ENCODE assay signal across 2 cellular contexts in genomic region chrX:110293658-110294453, GRCh38.
TF ChIP-seq lines count a peak whose summit lies in the region.

No MANE protein-coding gene starts in this region.

TF ChIP-seq in SK-N-SH treated with all-trans-retinoic acid at 6 μM for 48 hours, 23 proteins besides CTCF, POLR2A, EP300 and RAD21 (continued from another document):
- no peak for TF ChIP-seq PATZ1 (CRISPR knock-in tag; IDR thresholded peaks at IDR 0.05; ENCODE audit: borderline replicate concordance)
- no peak for TF ChIP-seq ISL1 (CRISPR knock-in tag; IDR thresholded peaks at IDR 0.05)
- no peak for TF ChIP-seq SNAI2 (CRISPR knock-in tag; IDR thresholded peaks at IDR 0.05)
- TF ChIP-seq BACH2 (CRISPR knock-in tag; IDR thresholded peaks at IDR 0.05; ENCODE audit: borderline replicate concordance) = no peak
- TF ChIP-seq CSDC2 (CRISPR knock-in tag; IDR thresholded peaks at IDR 0.05) = no peak
- TF ChIP-seq ZFP3 (CRISPR knock-in tag; IDR thresholded peaks at IDR 0.05) = no peak
- no peak for TF ChIP-seq ESRRG (CRISPR knock-in tag; IDR thresholded peaks at IDR 0.05)
- no peak for TF ChIP-seq RARB (CRISPR knock-in tag; IDR thresholded peaks at IDR 0.05)
- no peak for TF ChIP-seq ARNTL (CRISPR knock-in tag; IDR thresholded peaks at IDR 0.05; ENCODE audit: borderline replicate concordance, low read depth)
- TF ChIP-seq ZNF565 (CRISPR knock-in tag; conservative IDR thresholded peaks at IDR 0.05; ENCODE audit: low read depth) = no peak
- TF ChIP-seq TCF4 (CRISPR knock-in tag; IDR thresholded peaks at IDR 0.05; ENCODE audit: borderline replicate concordance) = no peak
- no peak for TF ChIP-seq GLIS3 (CRISPR knock-in tag; IDR thresholded peaks at IDR 0.05)
- no peak for TF ChIP-seq ZNF70 (CRISPR knock-in tag; IDR thresholded peaks at IDR 0.05)
- no peak for TF ChIP-seq OSR1 (CRISPR knock-in tag; IDR thresholded peaks at IDR 0.05)
- no peak for TF ChIP-seq ZNF8 (CRISPR knock-in tag; IDR thresholded peaks at IDR 0.05)
- no peak for TF ChIP-seq PPARA (CRISPR knock-in tag; IDR thresholded peaks at IDR 0.05; ENCODE audit: borderline replicate concordance)

TF ChIP-seq in K562, 482 proteins besides CTCF, POLR2A, EP300 and RAD21 (continued from another document):
- TF ChIP-seq, protein P1, sequence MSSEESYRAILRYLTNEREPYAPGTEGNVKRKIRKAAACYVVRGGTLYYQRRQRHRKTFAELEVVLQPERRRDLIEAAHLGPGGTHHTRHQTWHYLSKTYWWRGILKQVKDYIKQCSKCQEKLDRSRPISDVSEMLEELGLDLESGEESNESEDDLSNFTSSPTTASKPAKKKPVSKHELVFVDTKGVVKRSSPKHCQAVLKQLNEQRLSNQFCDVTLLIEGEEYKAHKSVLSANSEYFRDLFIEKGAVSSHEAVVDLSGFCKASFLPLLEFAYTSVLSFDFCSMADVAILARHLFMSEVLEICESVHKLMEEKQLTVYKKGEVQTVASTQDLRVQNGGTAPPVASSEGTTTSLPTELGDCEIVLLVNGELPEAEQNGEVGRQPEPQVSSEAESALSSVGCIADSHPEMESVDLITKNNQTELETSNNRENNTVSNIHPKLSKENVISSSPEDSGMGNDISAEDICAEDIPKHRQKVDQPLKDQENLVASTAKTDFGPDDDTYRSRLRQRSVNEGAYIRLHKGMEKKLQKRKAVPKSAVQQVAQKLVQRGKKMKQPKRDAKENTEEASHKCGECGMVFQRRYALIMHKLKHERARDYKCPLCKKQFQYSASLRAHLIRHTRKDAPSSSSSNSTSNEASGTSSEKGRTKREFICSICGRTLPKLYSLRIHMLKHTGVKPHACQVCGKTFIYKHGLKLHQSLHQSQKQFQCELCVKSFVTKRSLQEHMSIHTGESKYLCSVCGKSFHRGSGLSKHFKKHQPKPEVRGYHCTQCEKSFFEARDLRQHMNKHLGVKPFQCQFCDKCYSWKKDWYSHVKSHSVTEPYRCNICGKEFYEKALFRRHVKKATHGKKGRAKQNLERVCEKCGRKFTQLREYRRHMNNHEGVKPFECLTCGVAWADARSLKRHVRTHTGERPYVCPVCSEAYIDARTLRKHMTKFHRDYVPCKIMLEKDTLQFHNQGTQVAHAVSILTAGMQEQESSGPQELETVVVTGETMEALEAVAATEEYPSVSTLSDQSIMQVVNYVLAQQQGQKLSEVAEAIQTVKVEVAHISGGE (CRISPR knock-in tag; IDR thresholded peaks at IDR 0.05) = no peak
- TF ChIP-seq ZNF197 (CRISPR knock-in tag; IDR thresholded peaks at IDR 0.05; ENCODE audit: low read depth) (no peak), MBD2 (IDR thresholded peaks at IDR 0.05; ENCODE audit: borderline replicate concordance, low read depth) (no peak), ZNF316 (IDR thresholded peaks at IDR 0.05) (peak; percentile 13; the same call in 1 of the 2 replicates), ZNF253 (CRISPR knock-in tag; conservative IDR thresholded peaks at IDR 0.05) (no peak), TEAD4 (IDR thresholded peaks at IDR 0.05; ENCODE audit: low read length) (no peak), TEAD4 (CRISPR knock-in tag; IDR thresholded peaks at IDR 0.05; ENCODE audit: borderline replicate concordance) (no peak), ZNF274 (IDR thresholded peaks at IDR 0.05; ENCODE audit: borderline replicate concordance, low read depth, low read length) (no peak), NFE2 (IDR thresholded peaks at IDR 0.05; ENCODE audit: low read depth) (peak; percentile 62), FOSL1 (tag; conservative IDR thresholded peaks at IDR 0.05) (peak; percentile 29; the same call in 1 of the 2 replicates), ETV6 (IDR thresholded peaks at IDR 0.05; ENCODE audit: borderline replicate concordance in 1 of 2, low read depth in 2 of 2, low read length in 1 of 2) (no peak), ETV6 (CRISPR knock-in tag; IDR thresholded peaks at IDR 0.05; ENCODE audit: borderline replicate concordance) (no peak), CC2D1A (IDR thresholded peaks at IDR 0.05) (no peak), ZNF583 (CRISPR knock-in tag; IDR thresholded peaks at IDR 0.05) (no peak), KLF10 (CRISPR knock-in tag; IDR thresholded peaks at IDR 0.05) (no peak)
- TF ChIP-seq, protein P2, sequence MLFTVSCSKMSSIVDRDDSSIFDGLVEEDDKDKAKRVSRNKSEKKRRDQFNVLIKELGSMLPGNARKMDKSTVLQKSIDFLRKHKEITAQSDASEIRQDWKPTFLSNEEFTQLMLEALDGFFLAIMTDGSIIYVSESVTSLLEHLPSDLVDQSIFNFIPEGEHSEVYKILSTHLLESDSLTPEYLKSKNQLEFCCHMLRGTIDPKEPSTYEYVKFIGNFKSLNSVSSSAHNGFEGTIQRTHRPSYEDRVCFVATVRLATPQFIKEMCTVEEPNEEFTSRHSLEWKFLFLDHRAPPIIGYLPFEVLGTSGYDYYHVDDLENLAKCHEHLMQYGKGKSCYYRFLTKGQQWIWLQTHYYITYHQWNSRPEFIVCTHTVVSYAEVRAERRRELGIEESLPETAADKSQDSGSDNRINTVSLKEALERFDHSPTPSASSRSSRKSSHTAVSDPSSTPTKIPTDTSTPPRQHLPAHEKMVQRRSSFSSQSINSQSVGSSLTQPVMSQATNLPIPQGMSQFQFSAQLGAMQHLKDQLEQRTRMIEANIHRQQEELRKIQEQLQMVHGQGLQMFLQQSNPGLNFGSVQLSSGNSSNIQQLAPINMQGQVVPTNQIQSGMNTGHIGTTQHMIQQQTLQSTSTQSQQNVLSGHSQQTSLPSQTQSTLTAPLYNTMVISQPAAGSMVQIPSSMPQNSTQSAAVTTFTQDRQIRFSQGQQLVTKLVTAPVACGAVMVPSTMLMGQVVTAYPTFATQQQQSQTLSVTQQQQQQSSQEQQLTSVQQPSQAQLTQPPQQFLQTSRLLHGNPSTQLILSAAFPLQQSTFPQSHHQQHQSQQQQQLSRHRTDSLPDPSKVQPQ (CRISPR knock-in tag; IDR thresholded peaks at IDR 0.05; ENCODE audit: borderline replicate concordance) = no peak
